ENCODE assay signal across 2 cellular contexts in genomic region chrX:47482065-47482511, GRCh38.
TF ChIP-seq lines count a peak whose summit lies in the region.

No MANE protein-coding gene starts in this region.

TF ChIP-seq in SK-N-SH, 30 proteins besides CTCF, POLR2A, EP300 and RAD21 (continued from another document):
- TF ChIP-seq MAX (IDR thresholded peaks at IDR 0.05; ENCODE audit: low read depth) (no peak), NRF1 (IDR thresholded peaks at IDR 0.05; ENCODE audit: low read depth, low read length) (no peak), FOXM1 (IDR thresholded peaks at IDR 0.05; ENCODE audit: low read depth) (no peak), TAF1 (IDR thresholded peaks at IDR 0.05; ENCODE audit: borderline replicate concordance, low read depth, low read length) (no peak), MXI1 (IDR thresholded peaks at IDR 0.05; ENCODE audit: low read depth, low read length) (no peak)
TF ChIP-seq in SK-N-SH: peak in this region for 0.

TF ChIP-seq in SK-N-SH treated with all-trans-retinoic acid at 6 μM for 48 hours, 23 proteins besides CTCF, POLR2A, EP300 and RAD21 (continued from another document):
- TF ChIP-seq TSHZ2 (CRISPR knock-in tag; IDR thresholded peaks at IDR 0.05) (no peak), SNAI2 (CRISPR knock-in tag; IDR thresholded peaks at IDR 0.05) (no peak), POU6F1 (CRISPR knock-in tag; IDR thresholded peaks at IDR 0.05; ENCODE audit: borderline replicate concordance, low read depth) (no peak), PPARA (CRISPR knock-in tag; IDR thresholded peaks at IDR 0.05; ENCODE audit: borderline replicate concordance) (no peak), BACH2 (CRISPR knock-in tag; IDR thresholded peaks at IDR 0.05; ENCODE audit: borderline replicate concordance) (no peak)
- TF ChIP-seq, protein P1, sequence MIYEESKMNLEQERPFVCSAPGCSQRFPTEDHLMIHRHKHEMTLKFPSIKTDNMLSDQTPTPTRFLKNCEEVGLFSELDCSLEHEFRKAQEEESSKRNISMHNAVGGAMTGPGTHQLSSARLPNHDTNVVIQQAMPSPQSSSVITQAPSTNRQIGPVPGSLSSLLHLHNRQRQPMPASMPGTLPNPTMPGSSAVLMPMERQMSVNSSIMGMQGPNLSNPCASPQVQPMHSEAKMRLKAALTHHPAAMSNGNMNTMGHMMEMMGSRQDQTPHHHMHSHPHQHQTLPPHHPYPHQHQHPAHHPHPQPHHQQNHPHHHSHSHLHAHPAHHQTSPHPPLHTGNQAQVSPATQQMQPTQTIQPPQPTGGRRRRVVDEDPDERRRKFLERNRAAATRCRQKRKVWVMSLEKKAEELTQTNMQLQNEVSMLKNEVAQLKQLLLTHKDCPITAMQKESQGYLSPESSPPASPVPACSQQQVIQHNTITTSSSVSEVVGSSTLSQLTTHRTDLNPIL (CRISPR knock-in tag; IDR thresholded peaks at IDR 0.05; ENCODE audit: low read depth): no peak
